ENCODE assay signal across 28 cellular contexts in genomic region chr5:1045960-1046560, GRCh38.
"Had no signal": no experiment of that assay in that cellular context is flagged by ENCODE, and none has a peak within 500 bp of the region (broad histone marks: within the 10 kb centered on the region; RNA-seq: fewer than 3 reads in every experiment).

No MANE protein-coding gene starts in this region.

- H3K27me3 Mint-ChIP-seq: activated CD4-positive, alpha-beta memory T cell treated with anti-CD3 and anti-CD28 coated beads for 36 hours; activated naive CD8-positive, alpha-beta T cell treated with anti-CD3 and anti-CD28 coated beads for 36 hours; brain; progenitor cell of endocrine pancreas had no signal

- FAIRE-seq: endometrium, TTC549 had no signal

- H3K36me3 Mint-ChIP-seq: activated CD4-positive, alpha-beta memory T cell treated with anti-CD3 and anti-CD28 coated beads for 36 hours; brain had no signal

- H3K27ac Mint-ChIP-seq: activated CD4-positive, alpha-beta memory T cell treated with anti-CD3 and anti-CD28 coated beads for 36 hours; activated naive CD8-positive, alpha-beta T cell treated with anti-CD3 and anti-CD28 coated beads for 36 hours; nephron; progenitor cell of endocrine pancreas had no signal

- H3K4me3 Mint-ChIP-seq: activated CD4-positive, alpha-beta memory T cell treated with anti-CD3 and anti-CD28 coated beads for 36 hours; activated naive CD8-positive, alpha-beta T cell treated with anti-CD3 and anti-CD28 coated beads for 36 hours; nephron; T-helper 1 cell treated with Interleukin-12 subunit alpha and Interleukin-12 subunit beta and Interleukin-4 antibody, amounts not matched to agents 30 μg/mL and 1 μg/mL, for 36 hours had no signal

- ATAC-seq: heart right ventricle, left lobe of liver, right lobe of liver, upper lobe of right lung had no signal

- H3K4me1 Mint-ChIP-seq: activated naive CD8-positive, alpha-beta T cell treated with anti-CD3 and anti-CD28 coated beads for 36 hours had no signal

- DNase-seq: activated CD4-positive, alpha-beta memory T cell treated with anti-CD3 and anti-CD28 coated beads for 36 hours; activated CD4-positive, alpha-beta T cell treated with anti-CD3 and anti-CD28 coated beads for 4 hours; activated gamma-delta T cell; activated naive CD8-positive, alpha-beta T cell treated with anti-CD3 and anti-CD28 coated beads for 36 hours; activated T-cell treated with anti-CD3 and anti-CD28 coated beads, Interleukin-2, amount 50 U/mL, for 48 hours; cerebellar nuclear complex; colonic mucosa; effector CD8-positive, alpha-beta T cell; esophagus squamous epithelium; foreskin melanocyte; heart right ventricle; kidney glomerular epithelial cell; mesendoderm; right lobe of liver; stimulated activated CD4-positive, alpha-beta T cell treated with anti-CD3 and anti-CD28 coated beads, Interleukin-12 subunit alpha, Interleukin-12 subunit beta, amount 100 ng/mL, for 4 hours; stimulated activated CD4-positive, alpha-beta T cell treated with anti-CD3 and anti-CD28 coated beads, Interleukin-4, amount 100 ng/mL, for 1 hour; stomach; SW 1271; T-helper 9 cell; thyroid gland; upper lobe of right lung had no signal
